In genomic region chr14:71139058-71139946, GRCh38 we compare ENCODE assay signal across 8 cellular contexts.
A peak's percentile ranks its signal among the peaks of the same experiment; 100 is the strongest.
DNase-seq lines count a peak whose midpoint lies in the region; ATAC-seq, FAIRE-seq and TF ChIP-seq lines count a peak whose summit lies in the region.

No MANE protein-coding gene starts in this region.

- H3K36me3 ChIP-seq in mammary epithelial cell (ENCODE audit: insufficient read depth, low read length) (no peaks in the 10 kb centered on the region), keratinocyte (ENCODE audit: control insufficient read depth in 2 of 2, extremely low read depth in 1 of 2, insufficient read depth in 2 of 2, low read length in 2 of 2) (no peaks in the 10 kb centered on the region)

- H4K20me1 ChIP-seq in mammary epithelial cell (ENCODE audit: insufficient read depth, low read length) = no peaks in the 10 kb centered on the region
- no peaks in the 10 kb centered on the region for H4K20me1 ChIP-seq in keratinocyte (ENCODE audit: control insufficient read depth, extremely low read depth, insufficient read depth, low read length)

- no peaks in the 10 kb centered on the region for H3K79me2 ChIP-seq in mammary epithelial cell (ENCODE audit: insufficient read depth, low read length)
- H3K79me2 ChIP-seq in keratinocyte (ENCODE audit: control insufficient read depth, insufficient read depth, low read length) = no peaks in the 10 kb centered on the region

- no peak overlapping the region for H3K27ac ChIP-seq in mammary epithelial cell (ENCODE audit: insufficient read depth, low read depth, low read length)
- H3K27ac ChIP-seq in keratinocyte (ENCODE audit: control insufficient read depth, insufficient read depth, low read length) = no peak overlapping the region

- no TSS peak for BruUV-seq in mammary epithelial cell (replicated peaks; lab: Mats Ljungman, UMichigan)

- H2AFZ ChIP-seq in mammary epithelial cell (ENCODE audit: low read depth, low read length) (peak overlapping the region; percentile 18), keratinocyte (ENCODE audit: control insufficient read depth, low read length) (no peak overlapping the region)

- H3K27me3 ChIP-seq in mammary epithelial cell (ENCODE audit: insufficient read depth, low read length) (no peaks in the 10 kb centered on the region), keratinocyte (ENCODE audit: control insufficient read depth, extremely low read depth, insufficient read depth, low read length) (no peaks in the 10 kb centered on the region)

- H3K9me1 ChIP-seq in keratinocyte (ENCODE audit: control insufficient read depth, extremely low read depth, insufficient read depth, low read length) = no peaks in the 10 kb centered on the region

- CTCF ChIA-PET in mammary epithelial cell (lab: Charles Lee; ENCODE audit: low non-redundant PET) = no interaction called here

- H3K4me1 ChIP-seq in mammary epithelial cell (ENCODE audit: insufficient read depth, low read length) (peaks cover 31% of the 10 kb centered on the region), keratinocyte (ENCODE audit: control insufficient read depth, extremely low read depth, insufficient read depth, low read length) (peaks cover 27% of the 10 kb centered on the region)

- H3K9me3 ChIP-seq in mammary epithelial cell (replicated peaks; ENCODE audit: insufficient read depth, low read length) (no peaks in the 10 kb centered on the region), keratinocyte (ENCODE audit: control insufficient read depth, low read depth, low read length) (no peaks in the 10 kb centered on the region)

- intact Hi-C loops in mammary epithelial cell (cut with micrococcal nuclease) = loop anchor here (1.0 to 2.0 kb wide), 4 partner anchors 263 to 716 kb away; no protein-coding TSS in a partner anchor

- FAIRE-seq in keratinocyte (lab: Jason Lieb, UNC) = peak; percentile 86

- dilution Hi-C loops in mammary epithelial cell (cut with HindIII; ENCODE audit: low sequenced_read_pairs) = no loop called here
- dilution Hi-C loops in keratinocyte (cut with MboI; ENCODE audit: extremely low pct_ligation_motif_present, low sequenced_read_pairs) = no loop called here

- TF ChIP-seq CTCF in GM12874 (IDR thresholded peaks at IDR 0.05; ENCODE audit: insufficient read depth, low read depth, low read length) (peak; percentile 86), mammary epithelial cell (conservative IDR thresholded peaks at IDR 0.05 in 1 of 2, IDR thresholded peaks at IDR 0.05 in 1 of 2; ENCODE audit: extremely low read depth in 1 of 2, insufficient read depth in 1 of 2, low read depth in 1 of 2, low read length in 2 of 2) (peak; percentile 89 to 98), keratinocyte (optimal IDR thresholded peaks at IDR 0.05 in 1 of 3, IDR thresholded peaks at IDR 0.05 in 1 of 3, conservative IDR thresholded peaks at IDR 0.05 in 1 of 3; ENCODE audit: extremely low read depth in 1 of 3, insufficient read depth in 2 of 3, low read length in 3 of 3) (peak; percentile 90 to 93 (median 92))

- H3K4me3 ChIP-seq in mammary epithelial cell (replicated peaks in 1 of 3; ENCODE audit: insufficient read depth in 1 of 3, low read depth in 2 of 3, low read length in 3 of 3) (no peak overlapping the region), keratinocyte (ENCODE audit: control insufficient read depth in 2 of 3, extremely low read depth in 1 of 3, insufficient read depth in 2 of 3, low read depth in 1 of 3, low read length in 3 of 3) (no peak overlapping the region)

- H3K4me2 ChIP-seq in mammary epithelial cell (ENCODE audit: insufficient read depth, low read depth, low read length) = no peak overlapping the region
- no peak overlapping the region for H3K4me2 ChIP-seq in keratinocyte (ENCODE audit: control insufficient read depth, extremely low read depth, insufficient read depth, low read depth, low read length)

- WGBS in mammary epithelial cell (ENCODE audit: low coverage, missing lambda C conversion rate) = 69% methylated on average over 27 of the region's 37 CpGs

- DNase-seq in NCI-H1092 treated with DMSO at 0.1 percent for 48 hours (lab: John Stamatoyannopoulos, UW) (peak; percentile 31), UCSD-AML1 (lab: John Stamatoyannopoulos, UW; ENCODE audit: unreplicated experiment) (peak; percentile 51), mammary epithelial cell (peak; percentile 31), keratinocyte (ENCODE audit: low read depth, low spot score) (no peak)
- peak; percentile 18 to 49 (median 46) for DNase-seq in stimulated activated CD4-positive, alpha-beta T cell treated with anti-CD3 and anti-CD28 coated beads, Interleukin-1b, Interleukin-23, amount 100 ng/mL, for 24 hours (ENCODE audit: low read depth in 4 of 4, low spot score in 1 of 4)

- ATAC-seq in HG02763 (IDR thresholded peaks at IDR 0.05; ENCODE audit: unreplicated experiment) = no peak
- ATAC-seq in GM21576 (IDR thresholded peaks at IDR 0.05; ENCODE audit: unreplicated experiment) = no peak

- in situ Hi-C loops in mammary epithelial cell (cut with MboI; ENCODE audit: low sequenced_read_pairs in 2 of 2) = loop anchor here (10.0 to 25.0 kb wide), 4 partner anchors 605 to 1273 kb away; no protein-coding TSS in a partner anchor

- H3K9ac ChIP-seq in mammary epithelial cell (ENCODE audit: insufficient read depth, low read length) (no peak overlapping the region), keratinocyte (ENCODE audit: control insufficient read depth, extremely low read depth, insufficient read depth, low read length) (no peak overlapping the region)
